ENCODE assay signal across 38 cellular contexts in genomic region chr3:40756500-40756899, GRCh38.
"Had no signal": no experiment of that assay in that cellular context is flagged by ENCODE, and none has a peak within 500 bp of the region (broad histone marks: within the 10 kb centered on the region; RNA-seq: fewer than 3 reads in every experiment).

No MANE protein-coding gene starts in this region.

- H3K9me3 ChIP-seq: adrenal gland, ascending aorta, body of pancreas, breast epithelium had no signal

- H3K4me1 ChIP-seq: adrenal gland, ascending aorta, body of pancreas, breast epithelium had no signal

- H3K27me3 Mint-ChIP-seq: brain had no signal

- H3K4me3 Mint-ChIP-seq: activated naive CD4-positive, alpha-beta T cell treated with anti-CD3 and anti-CD28 coated beads for 36 hours; activated naive CD4-positive, alpha-beta T cell treated with anti-CD3 and anti-CD28 coated beads, Interleukin-2, amount 10 ng/mL, durations not matched to agents 7 days and 5 days; activated naive CD4-positive, alpha-beta T cell treated with anti-CD3 and anti-CD28 coated beads, Interleukin-2, amount 50 U/mL, for 24 hours; activated naive CD8-positive, alpha-beta T cell; activated naive CD8-positive, alpha-beta T cell treated with anti-CD3 and anti-CD28 coated beads for 36 hours; activated naive CD8-positive, alpha-beta T cell treated with anti-CD3 and anti-CD28 coated beads, Interleukin-2, amount 10 ng/mL, durations not matched to agents 7 days and 5 days; activated naive CD8-positive, alpha-beta T cell treated with anti-CD3 and anti-CD28 coated beads, Interleukin-2, amount 50 U/mL, for 24 hours; activated T-cell treated with anti-CD3 and anti-CD28 coated beads, Interleukin-2, amount 50 U/mL, for 24 hours; activated T-cell treated with anti-CD3 and anti-CD28 coated beads, Interleukin-2, amount 50 U/mL, for 4 hours; activated T-cell treated with anti-CD3 and anti-CD28 coated beads, Interleukin-2, amount 50 U/mL, for 72 hours; activated T-helper 1 cell treated with anti-CD3 and anti-CD28 coated beads, Interleukin-12 subunit alpha, Interleukin-12 subunit beta, Interleukin-2, Interleukin-4 antibody, amounts not matched to agents 30 ng/mL and 10 ng/mL and 1 ng/mL, durations not matched to agents 14 hours and 24 hours and 36 hours; activated T-helper 17 cell treated with anti-CD3 and anti-CD28 coated beads, Interleukin-2, amount 50 U/mL, for 72 hours; brain; central memory CD8-positive, alpha-beta T cell had no signal

- DNase-seq: activated effector memory CD4-positive, alpha-beta T cell treated with anti-CD3 and anti-CD28 coated beads, Interleukin-2, amount 50 U/mL, for 16 hours; activated effector memory CD4-positive, alpha-beta T cell treated with Interleukin-2 at 50 U/mL for 16 hours; activated gamma-delta T cell; activated gamma-delta T cell treated with Interleukin-2 at 50 U/mL for 16 hours; activated naive CD4-positive, alpha-beta T cell; activated naive CD4-positive, alpha-beta T cell treated with anti-CD3 and anti-CD28 coated beads for 36 hours; activated naive CD4-positive, alpha-beta T cell treated with anti-CD3 and anti-CD28 coated beads, Interleukin-2, amount 10 ng/mL, durations not matched to agents 7 days and 5 days; activated naive CD4-positive, alpha-beta T cell treated with anti-CD3 and anti-CD28 coated beads, Interleukin-2, amount 50 U/mL, for 16 hours; activated naive CD4-positive, alpha-beta T cell treated with Interleukin-2 at 50 U/mL for 16 hours; activated naive CD8-positive, alpha-beta T cell treated with anti-CD3 and anti-CD28 coated beads for 36 hours; activated naive CD8-positive, alpha-beta T cell treated with anti-CD3 and anti-CD28 coated beads, Interleukin-2, amount 10 ng/mL, durations not matched to agents 7 days and 5 days; activated naive CD8-positive, alpha-beta T cell treated with anti-CD3 and anti-CD28 coated beads, Interleukin-2, amount 50 U/mL, for 24 hours; activated T-cell treated with anti-CD3 and anti-CD28 coated beads, Interleukin-2, amount 50 U/mL, for 24 hours; activated T-cell treated with anti-CD3 and anti-CD28 coated beads, Interleukin-2, amount 50 U/mL, for 4 hours; activated T-cell treated with anti-CD3 and anti-CD28 coated beads, Interleukin-2, amount 50 U/mL, for 48 hours; activated T-cell treated with anti-CD3 and anti-CD28 coated beads, Interleukin-2, amount 50 U/mL, for 72 hours; adrenal gland; amniotic stem cell; amygdala; anterior cingulate cortex; aorta; body of pancreas; brain microvascular endothelial cell; caudate nucleus; central memory CD4-positive, alpha-beta T cell; cerebellar nuclear complex had no signal

- H3K4me3 ChIP-seq: adrenal gland, ascending aorta, body of pancreas, breast epithelium, cardiac muscle cell had no signal

- H3K4me1 Mint-ChIP-seq: activated naive CD4-positive, alpha-beta T cell treated with anti-CD3 and anti-CD28 coated beads, Interleukin-2, amount 10 ng/mL, durations not matched to agents 7 days and 5 days; activated naive CD4-positive, alpha-beta T cell treated with anti-CD3 and anti-CD28 coated beads, Interleukin-2, amount 50 U/mL, for 24 hours; activated naive CD8-positive, alpha-beta T cell treated with anti-CD3 and anti-CD28 coated beads for 36 hours; activated naive CD8-positive, alpha-beta T cell treated with anti-CD3 and anti-CD28 coated beads, Interleukin-2, amount 10 ng/mL, durations not matched to agents 7 days and 5 days; activated naive CD8-positive, alpha-beta T cell treated with anti-CD3 and anti-CD28 coated beads, Interleukin-2, amount 50 U/mL, for 24 hours; activated T-helper 17 cell treated with anti-CD3 and anti-CD28 coated beads, Interleukin-2, amount 50 U/mL, for 72 hours; brain; central memory CD8-positive, alpha-beta T cell had no signal

- H3K27me3 ChIP-seq: adrenal gland, ascending aorta, body of pancreas, brain microvascular endothelial cell, breast epithelium, cardiac muscle cell had no signal

- H3K36me3 ChIP-seq: adrenal gland, ascending aorta, brain microvascular endothelial cell, breast epithelium, cardiac muscle cell had no signal

- H3K27ac Mint-ChIP-seq: activated naive CD4-positive, alpha-beta T cell treated with anti-CD3 and anti-CD28 coated beads for 36 hours; activated naive CD4-positive, alpha-beta T cell treated with anti-CD3 and anti-CD28 coated beads, Interleukin-2, amount 10 ng/mL, durations not matched to agents 7 days and 5 days; activated naive CD4-positive, alpha-beta T cell treated with anti-CD3 and anti-CD28 coated beads, Interleukin-2, amount 50 U/mL, for 24 hours; activated naive CD4-positive, alpha-beta T cell treated with anti-CD3 and anti-CD28 coated beads, Interleukin-2, amount 50 U/mL, for 72 hours; activated naive CD8-positive, alpha-beta T cell; activated naive CD8-positive, alpha-beta T cell treated with anti-CD3 and anti-CD28 coated beads for 36 hours; activated naive CD8-positive, alpha-beta T cell treated with anti-CD3 and anti-CD28 coated beads, Interleukin-2, amount 10 ng/mL, durations not matched to agents 7 days and 5 days; activated naive CD8-positive, alpha-beta T cell treated with anti-CD3 and anti-CD28 coated beads, Interleukin-2, amount 50 U/mL, for 24 hours; activated T-cell treated with anti-CD3 and anti-CD28 coated beads, Interleukin-2, amount 50 U/mL, for 24 hours; activated T-cell treated with anti-CD3 and anti-CD28 coated beads, Interleukin-2, amount 50 U/mL, for 72 hours; activated T-helper 1 cell treated with anti-CD3 and anti-CD28 coated beads, Interleukin-12 subunit alpha, Interleukin-12 subunit beta, Interleukin-2, Interleukin-4 antibody, amounts not matched to agents 30 ng/mL and 10 ng/mL and 1 ng/mL, durations not matched to agents 14 hours and 24 hours and 36 hours; activated T-helper 17 cell treated with anti-CD3 and anti-CD28 coated beads, Interleukin-2, amount 50 U/mL, for 72 hours; activated T-helper 2 cell treated with anti-CD3 and anti-CD28 coated beads, Interferon-gamma antibody, Interleukin-2, Interleukin-4, amounts not matched to agents 10 μg/mL and 5 μg/mL and 100 μg/mL, durations not matched to agents 14 hours and 24 hours and 36 hours; brain had no signal

- FAIRE-seq: astrocyte had no signal

- H3K9me3 Mint-ChIP-seq: activated naive CD4-positive, alpha-beta T cell treated with anti-CD3 and anti-CD28 coated beads, Interleukin-2, amount 10 ng/mL, durations not matched to agents 7 days and 5 days; activated T-cell treated with anti-CD3 and anti-CD28 coated beads, Interleukin-2, amount 50 U/mL, for 24 hours; activated T-cell treated with anti-CD3 and anti-CD28 coated beads, Interleukin-2, amount 50 U/mL, for 4 hours; activated T-helper 1 cell treated with anti-CD3 and anti-CD28 coated beads, Interleukin-12 subunit alpha, Interleukin-12 subunit beta, Interleukin-2, Interleukin-4 antibody, amounts not matched to agents 30 ng/mL and 10 ng/mL and 1 ng/mL, durations not matched to agents 14 hours and 24 hours and 36 hours; activated T-helper 2 cell treated with anti-CD3 and anti-CD28 coated beads, Interferon-gamma antibody, Interleukin-2, Interleukin-4, amounts not matched to agents 10 μg/mL and 5 μg/mL and 100 μg/mL, durations not matched to agents 14 hours and 24 hours and 36 hours; central memory CD8-positive, alpha-beta T cell had no signal

- ATAC-seq: activated naive CD4-positive, alpha-beta T cell treated with anti-CD3 and anti-CD28 coated beads, Interleukin-2, amount 50 U/mL, for 72 hours; activated naive CD8-positive, alpha-beta T cell treated with anti-CD3 and anti-CD28 coated beads, Interleukin-2, amount 50 U/mL, for 24 hours; activated T-cell treated with anti-CD3 and anti-CD28 coated beads, Interleukin-2, amount 50 U/mL, for 4 hours; activated T-cell treated with anti-CD3 and anti-CD28 coated beads, Interleukin-2, amount 50 U/mL, for 72 hours; activated T-helper 17 cell treated with anti-CD3 and anti-CD28 coated beads, Interleukin-2, amount 50 U/mL, for 72 hours; body of pancreas had no signal

- H3K36me3 Mint-ChIP-seq: activated naive CD4-positive, alpha-beta T cell treated with anti-CD3 and anti-CD28 coated beads, Interleukin-2, amount 10 ng/mL, durations not matched to agents 7 days and 5 days; activated naive CD4-positive, alpha-beta T cell treated with anti-CD3 and anti-CD28 coated beads, Interleukin-2, amount 50 U/mL, for 24 hours; activated naive CD8-positive, alpha-beta T cell; activated naive CD8-positive, alpha-beta T cell treated with anti-CD3 and anti-CD28 coated beads for 36 hours; activated naive CD8-positive, alpha-beta T cell treated with anti-CD3 and anti-CD28 coated beads, Interleukin-2, amount 10 ng/mL, durations not matched to agents 7 days and 5 days; brain had no signal

- H3K27ac ChIP-seq: adrenal gland, ascending aorta, body of pancreas, brain microvascular endothelial cell, breast epithelium, cardiac muscle cell had no signal
